Comparison of ENCODE assay signal across 25 cellular contexts in genomic region chr10:110748970-110749369, GRCh38.
DNase-seq lines count a peak whose midpoint lies in the region; ATAC-seq, FAIRE-seq and TF ChIP-seq lines count a peak whose summit lies in the region.
"Had no signal": no experiment of that assay in that cellular context is flagged by ENCODE, and none has a peak within 500 bp of the region (broad histone marks: within the 10 kb centered on the region; RNA-seq: fewer than 3 reads in every experiment).

No MANE protein-coding gene starts in this region.

- H4K20me1 ChIP-seq in K562 (replicated peaks; ENCODE audit: control insufficient read depth, insufficient read depth, low read length): no peaks in the 10 kb centered on the region
- H4K20me1 ChIP-seq: BLaER1 had no signal

- no peaks in the 10 kb centered on the region for H3K27me3 ChIP-seq in CD4-positive, alpha-beta T cell (ENCODE audit: control insufficient read depth, insufficient read depth, low read length)
- H3K27me3 ChIP-seq in K562 (ENCODE audit: control insufficient read depth in 2 of 2, insufficient read depth in 2 of 2, low read length in 2 of 2): no peaks in the 10 kb centered on the region
- no peaks in the 10 kb centered on the region for H3K27me3 ChIP-seq in A673 (replicated peaks; ENCODE audit: insufficient read depth, low read depth, low read length, poor library complexity)
- H3K27me3 ChIP-seq in mesendoderm (ENCODE audit: insufficient read depth, low read length, poor library complexity): no peaks in the 10 kb centered on the region
- H3K27me3 ChIP-seq: BLaER1 had no signal

- H3K4me3 ChIP-seq in K562 (no peak overlapping the region), A673 (ENCODE audit: low read depth, low read length, poor library complexity, severe bottlenecking) (no peak overlapping the region), mesendoderm (ENCODE audit: low read length) (no peak overlapping the region)
- H3K4me3 ChIP-seq: BLaER1, HAP-1, SK-N-MC had no signal

- no peak overlapping the region for H2AFZ ChIP-seq in K562 (ENCODE audit: low read depth, low read length)

- no peak overlapping the region for H4K8ac ChIP-seq in mesendoderm (ENCODE audit: low read depth, low read length)

- POLR2A ChIA-PET in CD4-positive, alpha-beta T cell (lab: Charles Lee): interaction anchor here (1.1 to 1.4 kb wide), 3 partner anchors 35 to 124 kb away, joined by 3 to 4 read pairs (median 4); no protein-coding TSS in a partner anchor
- POLR2A ChIA-PET in T-cell (lab: Charles Lee): interaction anchor here in 1 of 2 donors (0.5 to 1.0 kb wide), 2 partner anchors 26 to 139 kb away, joined by 3 to 8 read pairs; no protein-coding TSS in a partner anchor
- POLR2A ChIA-PET in K562 (lab: Yijun Ruan, JAX): no interaction called here
- POLR2A ChIA-PET in A673 (lab: Charles Lee; ENCODE audit: low non-redundant PET): no interaction called here

- no peak overlapping the region for H3K23ac ChIP-seq in mesendoderm (ENCODE audit: low read length)

- 72% methylated on average over 3 of the region's 3 CpGs for WGBS in K562 (ENCODE audit: insufficient coverage, low coverage, missing lambda C conversion rate)
- no CpG with 5 or more reads among the region's 3 CpGs for WGBS in mesendoderm (ENCODE audit: extremely low coverage, insufficient coverage, low lambda C conversion rate)

- BruUV-seq in K562 (replicated peaks; lab: Mats Ljungman, UMichigan) (no TSS peak), A673 (replicated peaks; lab: Mats Ljungman, UMichigan) (no TSS peak)

- peak overlapping the region; percentile 91 for H3K27ac Mint-ChIP-seq in activated T-cell treated with anti-CD3 and anti-CD28 coated beads, Interleukin-2, amount 50 U/mL, for 72 hours
- H3K27ac Mint-ChIP-seq in CD4-positive, alpha-beta T cell: peak overlapping the region; percentile 68
- H3K27ac Mint-ChIP-seq in T-cell: peak overlapping the region; percentile 84 to 91
- H3K27ac Mint-ChIP-seq: IgD-negative memory B cell had no signal

- no peak overlapping the region for H2BK15ac ChIP-seq in mesendoderm (replicated peaks; ENCODE audit: low read depth)

- H3K36me3 ChIP-seq in K562 (ENCODE audit: control insufficient read depth, insufficient read depth, low read length) (no peaks in the 10 kb centered on the region; the same call in 2 of the 3 replicates), A673 (ENCODE audit: insufficient read depth, low read length, poor library complexity, severe bottlenecking) (no peaks in the 10 kb centered on the region), mesendoderm (ENCODE audit: control insufficient read depth, insufficient read depth, low read length) (no peaks in the 10 kb centered on the region)
- H3K36me3 ChIP-seq: BLaER1, HAP-1 had no signal

- peaks cover 7 to 12% of the 10 kb centered on the region in 2 donors for H3K9me3 Mint-ChIP-seq in activated T-cell treated with anti-CD3 and anti-CD28 coated beads, Interleukin-2, amount 50 U/mL, for 72 hours
- H3K9me3 Mint-ChIP-seq in activated T-cell treated with anti-CD3 and anti-CD28 coated beads, Interleukin-2, amount 50 U/mL, for 4 hours: peaks cover 17% of the 10 kb centered on the region
- H3K9me3 Mint-ChIP-seq in CD4-positive, alpha-beta T cell: peaks cover 10% of the 10 kb centered on the region
- H3K9me3 Mint-ChIP-seq in T-cell: peaks cover 6 to 17% (median 6%) of the 10 kb centered on the region in 3 donors

- H4K5ac ChIP-seq in mesendoderm (ENCODE audit: low read length): no peak overlapping the region

- no peak for ATAC-seq in activated T-cell treated with anti-CD3 and anti-CD28 coated beads, Interleukin-2, amount 50 U/mL, for 72 hours (replicated peaks in 1 of 2)
- ATAC-seq in activated T-cell treated with anti-CD3 and anti-CD28 coated beads, Interleukin-2, amount 50 U/mL, for 4 hours: no peak
- no peak for ATAC-seq in CD4-positive, alpha-beta T cell (ENCODE audit: poor library complexity)
- ATAC-seq in T-cell (replicated peaks in 1 of 4): no peak
- ATAC-seq in K562: no peak
- ATAC-seq: Panc1 had no signal

- no peak for TF ChIP-seq EP300 in K562 (IDR thresholded peaks at IDR 0.05; ENCODE audit: low read length)

- H3K27ac ChIP-seq in CD4-positive, alpha-beta T cell (ENCODE audit: low read depth, low read length): no peak overlapping the region
- H3K27ac ChIP-seq in K562 (ENCODE audit: extremely low read depth, low read depth, low read length) (no peak overlapping the region), A673 (ENCODE audit: low read depth, low read length, poor library complexity, severe bottlenecking) (no peak overlapping the region), mesendoderm (ENCODE audit: low read depth, low read length) (no peak overlapping the region)
- H3K27ac ChIP-seq: BLaER1, HL-60, RWPE1, SK-N-MC had no signal

- no peaks in the 10 kb centered on the region for H3K79me1 ChIP-seq in mesendoderm (ENCODE audit: low read length)

- H3K18ac ChIP-seq in mesendoderm (ENCODE audit: low read length): no peak overlapping the region

- no peak overlapping the region for H3K4ac ChIP-seq in mesendoderm (ENCODE audit: low read depth, low read length)

- no peak overlapping the region for H2BK5ac ChIP-seq in mesendoderm (ENCODE audit: low read length)

- H3K4me1 Mint-ChIP-seq in activated T-cell treated with anti-CD3 and anti-CD28 coated beads, Interleukin-2, amount 50 U/mL, for 72 hours (ENCODE audit: low read depth): peaks cover 86% of the 10 kb centered on the region
- H3K4me1 Mint-ChIP-seq in activated T-cell treated with anti-CD3 and anti-CD28 coated beads, Interleukin-2, amount 50 U/mL, for 4 hours (ENCODE audit: low read depth): peaks cover 50% of the 10 kb centered on the region
- peaks cover 79% of the 10 kb centered on the region for H3K4me1 Mint-ChIP-seq in CD4-positive, alpha-beta T cell (ENCODE audit: low read depth)
- peaks cover 54 to 78% (median 55%) of the 10 kb centered on the region in 3 donors for H3K4me1 Mint-ChIP-seq in T-cell

- peaks cover 12 to 19% of the 10 kb centered on the region in 2 donors for H3K36me3 Mint-ChIP-seq in activated T-cell treated with anti-CD3 and anti-CD28 coated beads, Interleukin-2, amount 50 U/mL, for 72 hours (ENCODE audit: insufficient read depth in 2 of 2)
- H3K36me3 Mint-ChIP-seq in activated T-cell treated with anti-CD3 and anti-CD28 coated beads, Interleukin-2, amount 50 U/mL, for 4 hours (ENCODE audit: insufficient read depth): no peaks in the 10 kb centered on the region
- H3K36me3 Mint-ChIP-seq in CD4-positive, alpha-beta T cell (ENCODE audit: low read depth): no peaks in the 10 kb centered on the region
- H3K36me3 Mint-ChIP-seq in T-cell: no peaks in the 10 kb centered on the region

- DNase-seq in activated T-cell treated with anti-CD3 and anti-CD28 coated beads, Interleukin-2, amount 50 U/mL, for 72 hours: no peak
- no peak for DNase-seq in activated T-cell treated with anti-CD3 and anti-CD28 coated beads, Interleukin-2, amount 50 U/mL, for 4 hours
- DNase-seq in CD4-positive, alpha-beta T cell: no peak
- no peak for DNase-seq in T-cell
- DNase-seq in K562 (ENCODE audit: extremely low read depth in 1 of 4, low spot score in 3 of 4): no peak
- no peak for DNase-seq in A673 (ENCODE audit: low spot score)
- no peak for DNase-seq in mesendoderm
- DNase-seq: Caco-2; CD4-positive, alpha-beta memory T cell; GOT3; NCI-H1092; NCI-H1417 treated with DMSO at 0.1 percent for 48 hours; NCI-H1694 treated with DMSO at 0.1 percent for 48 hours; NCI-H2081; NCI-H2227 treated with DMSO at 0.1 percent for 48 hours; NCI-H69; SHP77 treated with DMSO at 0.1 percent for 48 hours had no signal

- FAIRE-seq in K562 (lab: Jason Lieb, UNC): no peak
- FAIRE-seq: G401.6 had no signal

- H3K4me1 ChIP-seq in K562 (replicated peaks in 1 of 2; ENCODE audit: control insufficient read depth in 2 of 2, insufficient read depth in 2 of 2, low read length in 2 of 2) (no peaks in the 10 kb centered on the region), A673 (ENCODE audit: insufficient read depth, low read length, poor library complexity, severe bottlenecking) (no peaks in the 10 kb centered on the region), mesendoderm (ENCODE audit: control insufficient read depth, low read depth, low read length) (no peaks in the 10 kb centered on the region)
- H3K4me1 ChIP-seq: Caco-2, HAP-1 had no signal

- H3K9me3 ChIP-seq in CD4-positive, alpha-beta T cell (ENCODE audit: control insufficient read depth, low read length): no peaks in the 10 kb centered on the region
- H3K9me3 ChIP-seq in K562 (replicated peaks; ENCODE audit: control insufficient read depth, insufficient read depth, low read depth, low read length) (no peaks in the 10 kb centered on the region), A673 (ENCODE audit: low read depth, low read length, poor library complexity, severe bottlenecking) (peaks cover 6% of the 10 kb centered on the region)
- H3K9me3 ChIP-seq: Caco-2 had no signal

- H2AK5ac ChIP-seq in mesendoderm (ENCODE audit: low read length): no peak overlapping the region

- CTCF ChIA-PET in CD4-positive, alpha-beta T cell (lab: Charles Lee): interaction anchor here (1.0 kb wide), 1 partner anchor 149 kb away, joined by 3 read pairs; no protein-coding TSS in a partner anchor
- CTCF ChIA-PET in T-cell (lab: Charles Lee): interaction anchor here in 1 of 2 donors (3.1 kb wide), 1 partner anchor 143 kb away, joined by 19 read pairs; no protein-coding TSS in a partner anchor
- CTCF ChIA-PET in K562 (lab: Yijun Ruan, JAX; ENCODE audit: low intra/inter-chr PET ratio): no interaction called here
- CTCF ChIA-PET in A673 (lab: Charles Lee): no interaction called here

- TF ChIP-seq RAD21 in K562 (CRISPR knock-in tag; conservative IDR thresholded peaks at IDR 0.05 in 1 of 2, IDR thresholded peaks at IDR 0.05 in 1 of 2): no peak

- no peak for TF ChIP-seq POLR2A in K562 (conservative IDR thresholded peaks at IDR 0.05)

- H3K9me1 ChIP-seq in K562 (ENCODE audit: control insufficient read depth, insufficient read depth, low read length): no peaks in the 10 kb centered on the region

- no peaks in the 10 kb centered on the region for H3K27me3 Mint-ChIP-seq in activated T-cell treated with anti-CD3 and anti-CD28 coated beads, Interleukin-2, amount 50 U/mL, for 72 hours (ENCODE audit: low read depth)
- H3K27me3 Mint-ChIP-seq in activated T-cell treated with anti-CD3 and anti-CD28 coated beads, Interleukin-2, amount 50 U/mL, for 4 hours (ENCODE audit: low read depth): no peaks in the 10 kb centered on the region
- no peaks in the 10 kb centered on the region for H3K27me3 Mint-ChIP-seq in CD4-positive, alpha-beta T cell
- no peaks in the 10 kb centered on the region for H3K27me3 Mint-ChIP-seq in T-cell
- H3K27me3 Mint-ChIP-seq: CD4-positive, alpha-beta memory T cell; IgD-negative memory B cell had no signal

- H2BK120ac ChIP-seq in mesendoderm (ENCODE audit: low read depth, low read length): no peak overlapping the region

- H3K79me2 ChIP-seq in K562 (ENCODE audit: control insufficient read depth, insufficient read depth, low read length) (no peaks in the 10 kb centered on the region), mesendoderm (ENCODE audit: control insufficient read depth, insufficient read depth, low read length) (no peaks in the 10 kb centered on the region)

- H3K9ac ChIP-seq in K562 (ENCODE audit: insufficient read depth in 1 of 2, low read depth in 2 of 2, low read length in 2 of 2) (no peak overlapping the region), mesendoderm (ENCODE audit: low read length) (no peak overlapping the region)
- H3K9ac ChIP-seq: BLaER1 had no signal

- H3K4me3 Mint-ChIP-seq in activated T-cell treated with anti-CD3 and anti-CD28 coated beads, Interleukin-2, amount 50 U/mL, for 72 hours: peak overlapping the region in 1 of 2 donors; percentile 76
- no peak overlapping the region for H3K4me3 Mint-ChIP-seq in activated T-cell treated with anti-CD3 and anti-CD28 coated beads, Interleukin-2, amount 50 U/mL, for 4 hours
- no peak overlapping the region for H3K4me3 Mint-ChIP-seq in CD4-positive, alpha-beta T cell
- H3K4me3 Mint-ChIP-seq in T-cell: no peak overlapping the region
- H3K4me3 Mint-ChIP-seq: CD4-positive, alpha-beta memory T cell; IgD-negative memory B cell had no signal

- H3K56ac ChIP-seq in mesendoderm (ENCODE audit: low read length): no peak overlapping the region

- in situ Hi-C loops in K562 (cut with MboI): no loop called here

- intact Hi-C loops in CD4-positive, alpha-beta T cell (cut with DNase I, micrococcal nuclease): loop anchor here (2.0 to 10.0 kb wide), 8 partner anchors 50 to 846 kb away; partner anchors contain the start of gene PDCD4 (in 1 of the 2)
- intact Hi-C loops in K562 (cut with micrococcal nuclease): no loop called here
- intact Hi-C loops in A673 (cut with micrococcal nuclease; ENCODE audit: unreplicated experiment): loop anchor here (5.0 to 10.0 kb wide), 3 partner anchors 137 to 1386 kb away; no protein-coding TSS in a partner anchor

- H3K4me2 ChIP-seq in K562 (ENCODE audit: insufficient read depth, low read length) (no peak overlapping the region), mesendoderm (ENCODE audit: low read length) (no peak overlapping the region)
- H3K4me2 ChIP-seq: BLaER1 had no signal

- no peak for TF ChIP-seq CTCF in CD4-positive, alpha-beta T cell (IDR thresholded peaks at IDR 0.05)
- TF ChIP-seq CTCF in K562 (IDR thresholded peaks at IDR 0.05 in 2 of 3, conservative IDR thresholded peaks at IDR 0.05 in 1 of 3; ENCODE audit: insufficient read depth in 2 of 3, low read depth in 1 of 3, low read length in 3 of 3) (no peak), A673 (conservative IDR thresholded peaks at IDR 0.05; ENCODE audit: low read depth, low read length) (no peak)
